14 cellular contexts compared by ENCODE assay signal in the genomic region with DNA sequence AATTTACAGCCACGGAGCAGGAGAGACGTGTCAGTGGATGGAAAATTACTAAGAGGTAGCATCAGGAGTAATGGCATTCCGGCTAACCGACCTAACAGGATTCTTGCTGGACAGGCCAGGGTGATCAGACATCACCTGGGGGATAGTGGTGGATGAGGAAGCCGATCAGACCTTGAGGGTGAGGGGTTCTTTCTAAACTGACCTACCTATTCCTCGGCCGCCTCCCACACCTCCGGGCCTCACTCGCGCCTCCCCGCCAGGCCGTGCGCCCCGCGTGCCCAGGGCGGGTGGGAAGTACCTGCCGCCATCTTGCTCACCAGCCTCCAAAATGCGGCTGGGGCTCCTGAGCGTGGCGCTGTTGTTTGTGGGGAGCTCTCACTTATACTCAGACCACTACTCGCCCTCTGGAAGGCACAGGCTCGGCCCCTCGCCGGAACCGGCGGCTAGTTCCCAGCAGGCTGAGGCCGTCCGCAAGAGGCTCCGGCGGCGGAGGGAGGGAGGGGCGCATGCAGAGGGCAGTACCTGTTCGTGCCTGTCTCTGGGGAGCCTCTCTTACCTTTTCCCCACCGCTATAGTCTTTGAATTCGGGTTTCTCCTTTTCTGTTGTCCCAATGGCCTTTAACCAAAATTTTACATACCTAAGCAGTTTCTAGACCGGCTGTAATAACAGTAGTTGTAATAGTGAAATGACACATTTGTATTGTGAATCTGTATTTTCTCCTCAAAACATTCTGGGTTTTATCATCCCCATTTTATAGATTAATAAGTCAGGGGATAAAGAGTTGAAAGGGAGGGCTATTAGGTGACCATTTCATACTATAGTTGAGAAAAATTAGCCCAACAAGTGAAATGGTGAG. TPM values are rescaled to one million over a fixed set of nuclear protein-coding genes. Genes with fewer than 3 reads are reported as not detected.
A peak's percentile ranks its signal among the peaks of the same experiment; 100 is the strongest.
DNase-seq lines count a peak whose midpoint lies in the region; TF ChIP-seq lines count a peak whose summit lies in the region.
"Had no signal": no experiment of that assay in that cellular context is flagged by ENCODE, and none has a peak within 500 bp of the region (broad histone marks: within the 10 kb centered on the region; RNA-seq: fewer than 3 reads in every experiment).

A gene with protein sequence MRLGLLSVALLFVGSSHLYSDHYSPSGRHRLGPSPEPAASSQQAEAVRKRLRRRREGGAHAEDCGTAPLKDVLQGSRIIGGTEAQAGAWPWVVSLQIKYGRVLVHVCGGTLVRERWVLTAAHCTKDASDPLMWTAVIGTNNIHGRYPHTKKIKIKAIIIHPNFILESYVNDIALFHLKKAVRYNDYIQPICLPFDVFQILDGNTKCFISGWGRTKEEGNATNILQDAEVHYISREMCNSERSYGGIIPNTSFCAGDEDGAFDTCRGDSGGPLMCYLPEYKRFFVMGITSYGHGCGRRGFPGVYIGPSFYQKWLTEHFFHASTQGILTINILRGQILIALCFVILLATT (plus strand): TSS at position 290 of the 857 bp plus-strand sequence. CDS start 39 bp downstream, at position 329.

- no peaks in the 10 kb centered on the region for H3F3A ChIP-seq in MM.1S (ENCODE audit: insufficient read depth, low read length)

- no TSS peak for BruUV-seq in Calu3 (replicated peaks; lab: Mats Ljungman, UMichigan)

- no peaks in the 10 kb centered on the region for H3K79me2 ChIP-seq in MM.1S (ENCODE audit: low read length)

- H3K4me3 ChIP-seq in choroid plexus epithelial cell (ENCODE audit: low read depth, low read length) (peak within 1 kb of the TSS; percentile 50), prostate gland (peak within 1 kb of the TSS; percentile 21 to 25), MM.1S (ENCODE audit: low read length) (no peak within 1 kb of the TSS)
- H3K4me3 ChIP-seq: BLaER1 had no signal

- no peaks in the 10 kb centered on the region for H3K27me3 ChIP-seq in prostate gland (replicated peaks; ENCODE audit: insufficient read depth)
- H3K27me3 ChIP-seq in MM.1S (replicated peaks; ENCODE audit: insufficient read depth, low read length): no peaks in the 10 kb centered on the region
- H3K27me3 ChIP-seq: BLaER1 had no signal

- no peak within 1 kb of the TSS for H3K4me2 ChIP-seq in MM.1S (ENCODE audit: low read depth, low read length)
- H3K4me2 ChIP-seq: BLaER1, KMS-11 had no signal

- no peak within 1 kb of the TSS for H2AFZ ChIP-seq in MM.1S (ENCODE audit: low read length)

- H3K9me2 ChIP-seq in MM.1S (replicated peaks; ENCODE audit: insufficient read depth, low read length): no peaks in the 10 kb centered on the region

- TF ChIP-seq CTCF in Calu3 (IDR thresholded peaks at IDR 0.05; ENCODE audit: unreplicated experiment): no peak
- TF ChIP-seq CTCF in choroid plexus epithelial cell (conservative IDR thresholded peaks at IDR 0.05; ENCODE audit: low read depth, low read length): peak; percentile 44
- TF ChIP-seq CTCF in prostate gland (IDR thresholded peaks at IDR 0.05): peak in 2 of 4 experiments; percentile 24 to 45
- TF ChIP-seq CTCF in MM.1S (IDR thresholded peaks at IDR 0.05; ENCODE audit: low read length): no peak

- no peaks in the 10 kb centered on the region for H4K20me1 ChIP-seq in MM.1S (ENCODE audit: insufficient read depth, low read length)
- H4K20me1 ChIP-seq: BLaER1 had no signal

- H3K9me3 ChIP-seq in prostate gland (no peaks in the 10 kb centered on the region), MM.1S (replicated peaks; ENCODE audit: insufficient read depth, low read length) (no peaks in the 10 kb centered on the region)

- no peaks in the 10 kb centered on the region for H3K4me1 Mint-ChIP-seq in Calu3 (ENCODE audit: low read depth, unreplicated experiment)

- no peaks in the 10 kb centered on the region for H3K36me3 Mint-ChIP-seq in Calu3 (ENCODE audit: insufficient read depth, unreplicated experiment)

- H3K27me3 Mint-ChIP-seq in Calu3 (ENCODE audit: unreplicated experiment): no peaks in the 10 kb centered on the region

- no peak for TF ChIP-seq POLR2A in prostate gland (IDR thresholded peaks at IDR 0.05)

- no peaks in the 10 kb centered on the region for H3K9me3 Mint-ChIP-seq in Calu3 (ENCODE audit: low read depth, unreplicated experiment)

- H3K36me3 ChIP-seq in prostate gland (no peaks in the 10 kb centered on the region), MM.1S (replicated peaks; ENCODE audit: insufficient read depth, low read length) (no peaks in the 10 kb centered on the region)
- H3K36me3 ChIP-seq: BLaER1 had no signal

- intact Hi-C loops in Calu3 (cut with micrococcal nuclease; ENCODE audit: unreplicated experiment): no loop called here
- intact Hi-C loops in prostate gland (cut with DNase I): no loop called here

- H3K4me3 Mint-ChIP-seq in Calu3 (ENCODE audit: low read depth, unreplicated experiment): peak within 1 kb of the TSS; percentile 61

- WGBS in prostate gland: 12% methylated on average over 34 of the region's 36 CpGs

- no peak within 1 kb of the TSS for H3K9ac ChIP-seq in MM.1S (ENCODE audit: low read length)
- H3K9ac ChIP-seq: BLaER1, KMS-11 had no signal

- no peak within 1 kb of the TSS for H3K27ac Mint-ChIP-seq in Calu3 (ENCODE audit: unreplicated experiment)

- CTCF ChIA-PET in Calu3 (lab: Charles Lee): no interaction called here

- no peaks in the 10 kb centered on the region for H3K4me1 ChIP-seq in prostate gland (replicated peaks)
- no peaks in the 10 kb centered on the region for H3K4me1 ChIP-seq in MM.1S (ENCODE audit: low read length)
- H3K4me1 ChIP-seq: BLaER1 had no signal

- DNase-seq in Calu3 (peak; percentile 48), choroid plexus epithelial cell (ENCODE audit: low read depth) (peak; percentile 48), iPS-NIHi11 (ENCODE audit: low spot score) (peak; percentile 19), prostate gland (ENCODE audit: low spot score) (peak; percentile 48), NCI-H2107 (lab: John Stamatoyannopoulos, UW) (no peak), MM.1S (no peak)
- DNase-seq in stimulated activated CD4-positive, alpha-beta T cell treated with anti-CD3 and anti-CD28 coated beads, Interleukin-2, amount 100 ng/mL, for 24 hours: no peak
- no peak for DNase-seq in activated CD8-positive, alpha-beta memory T cell treated with anti-CD3 and anti-CD28 coated beads for 24 hours
- DNase-seq: midbrain, NCI-H524, SW 1271 had no signal

- H3K27ac ChIP-seq in prostate gland: peak within 1 kb of the TSS; percentile 48 to 61
- H3K27ac ChIP-seq in MM.1S (ENCODE audit: low read length): no peak within 1 kb of the TSS
- H3K27ac ChIP-seq: BLaER1, KMS-11 had no signal

RNA-seq across cellular contexts. Expression of the gene that starts here (rescaled TPM):
- total RNA-seq in Calu3 (2022) (not detected in 2 replicates), prostate gland (1 to 10 TPM in 1 of 2 donors, under 1 TPM in 1; 0.68 to 1.2 TPM)
- total RNA-seq: cerebellum had no signal

Comparison
In these comparisons a context has a peak if more than half of its experiments do, and no peak if none do; other contexts are left out.
1. Peak in DNase-seq in Calu3; RNA of the gene not detected or under 1 TPM.
2. DNase-seq: peak in choroid plexus epithelial cell (single experiment), iPS-NIHi11 (single experiment) and prostate gland (single experiment); none in NCI-H2107 (single experiment), MM.1S (single experiment), stimulated activated CD4-positive, alpha-beta T cell treated with anti-CD3 and anti-CD28 coated beads, Interleukin-2, amount 100 ng/mL, for 24 hours (0 of 2) and activated CD8-positive, alpha-beta memory T cell treated with anti-CD3 and anti-CD28 coated beads for 24 hours (single experiment).